In the genomic region with DNA sequence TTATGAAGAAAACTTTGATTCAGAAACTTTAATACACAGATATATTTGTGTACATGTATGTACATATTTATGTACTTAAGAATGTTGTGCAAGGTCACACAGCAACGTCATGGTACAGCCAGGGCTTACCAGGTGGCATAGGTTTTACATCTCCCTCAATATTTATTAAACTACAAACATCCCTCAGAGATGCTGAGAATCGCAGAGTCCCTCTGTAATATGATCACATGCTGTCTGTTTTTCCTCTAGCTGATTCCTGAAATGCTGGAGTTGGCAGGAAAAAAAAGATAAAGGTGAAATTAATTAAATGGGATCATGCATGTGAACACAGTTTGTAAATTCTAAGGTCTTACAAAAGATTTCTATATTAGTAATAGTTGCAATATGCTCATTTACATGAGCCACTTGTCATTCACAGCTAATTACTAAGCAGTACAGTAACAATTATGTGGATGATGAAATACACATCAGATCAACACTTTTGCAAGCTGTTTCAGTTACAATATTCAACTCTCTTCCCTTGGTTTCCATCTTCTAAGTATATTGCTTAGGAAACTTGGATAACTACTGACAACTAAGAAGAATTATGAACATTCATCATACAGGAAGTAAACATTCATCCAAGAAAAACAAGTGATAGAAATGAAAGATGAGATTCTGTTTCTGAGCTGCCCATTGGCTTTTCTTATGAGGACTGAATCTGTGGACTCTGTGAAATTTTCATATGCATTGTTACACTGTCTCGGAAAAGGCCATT, we compare ENCODE assay signal across 20 cellular contexts.
"Had no signal": no experiment of that assay in that cellular context is flagged by ENCODE, and none has a peak within 500 bp of the region (broad histone marks: within the 10 kb centered on the region; RNA-seq: fewer than 3 reads in every experiment).

No MANE protein-coding gene starts in this region.

- H3K4me1 Mint-ChIP-seq: endodermal cell had no signal

- H3K4me3 Mint-ChIP-seq: endodermal cell had no signal

- H3K27ac Mint-ChIP-seq: activated naive CD4-positive, alpha-beta T cell treated with anti-CD3 and anti-CD28 coated beads, Interleukin-2, amount 50 U/mL, for 72 hours; endodermal cell had no signal

- ATAC-seq: activated naive CD4-positive, alpha-beta T cell treated with anti-CD3 and anti-CD28 coated beads, Interleukin-2, amount 50 U/mL, for 72 hours; foreskin keratinocyte; lower lobe of right lung had no signal

- H3K9me3 Mint-ChIP-seq: activated naive CD4-positive, alpha-beta T cell treated with anti-CD3 and anti-CD28 coated beads, Interleukin-2, amount 50 U/mL, for 72 hours; endodermal cell had no signal

- H3K4me3 ChIP-seq: hepatocyte, lower lobe of right lung, prostate gland, right atrium auricular region, thyroid gland had no signal

- H3K36me3 Mint-ChIP-seq: activated naive CD4-positive, alpha-beta T cell treated with anti-CD3 and anti-CD28 coated beads, Interleukin-2, amount 50 U/mL, for 72 hours had no signal

- DNase-seq: activated CD4-positive, alpha-beta T cell treated with anti-CD3 and anti-CD28 coated beads, Interleukin-2, amount 50 U/mL, for 4 hours; activated gamma-delta T cell; amniotic stem cell; endodermal cell; erythroblast; foreskin keratinocyte; islet precursor cell; left colon; lower lobe of right lung; occipital lobe; stimulated activated CD4-positive, alpha-beta T cell treated with anti-CD3 and anti-CD28 coated beads, Interleukin-12 subunit alpha, Interleukin-12 subunit beta, amount 100 ng/mL, for 4 hours; stimulated activated CD4-positive, alpha-beta T cell treated with anti-CD3 and anti-CD28 coated beads, Interleukin-1b, Interleukin-23, amount 100 ng/mL, for 48 hours; stimulated activated CD8-positive, alpha-beta memory T cell treated with anti-CD3 and anti-CD28 coated beads, Interleukin-4, amount 100 ng/mL, for 48 hours; stimulated activated naive CD4-positive, alpha-beta T cell; thyroid gland; WERI-Rb-1 had no signal
